16 cellular contexts compared by ENCODE assay signal in genomic region chr4:53633608-53634007, GRCh38. TPM values are rescaled to one million over a fixed set of nuclear protein-coding genes. Genes with fewer than 3 reads are reported as not detected.
DNase-seq lines count a peak whose midpoint lies in the region; ATAC-seq and TF ChIP-seq lines count a peak whose summit lies in the region.
"Had no signal": no experiment of that assay in that cellular context is flagged by ENCODE, and none has a peak within 500 bp of the region (broad histone marks: within the 10 kb centered on the region; RNA-seq: fewer than 3 reads in every experiment).

No MANE protein-coding gene starts in this region.

- peaks cover 6% of the 10 kb centered on the region for H3K9me3 Mint-ChIP-seq in glutamatergic neuron (ENCODE audit: unreplicated experiment)
- H3K9me3 Mint-ChIP-seq: activated naive CD4-positive, alpha-beta T cell treated with anti-CD3 and anti-CD28 coated beads for 36 hours; memory B cell had no signal

- no peak overlapping the region for H3K4me3 Mint-ChIP-seq in glutamatergic neuron (ENCODE audit: unreplicated experiment)
- H3K4me3 Mint-ChIP-seq: activated CD8-positive, alpha-beta memory T cell treated with anti-CD3 and anti-CD28 coated beads, Interleukin-2, amount 10 ng/mL, durations not matched to agents 7 days and 5 days; activated naive CD4-positive, alpha-beta T cell treated with anti-CD3 and anti-CD28 coated beads for 36 hours; memory B cell had no signal

- peaks cover 13% of the 10 kb centered on the region for H3K27me3 ChIP-seq in gastroesophageal sphincter
- H3K27me3 ChIP-seq: cardiac muscle cell had no signal

- DNase-seq in KG1 (lab: John Stamatoyannopoulos, UW) = peak; percentile 1
- DNase-seq in SIG-M5 treated with dmso at 0.1 percent for 504 hours (lab: John Stamatoyannopoulos, UW; ENCODE audit: unreplicated experiment) = peak; percentile 84
- peak; percentile 57 for DNase-seq in stromal cell of bone marrow (ENCODE audit: low read depth)
- no peak for DNase-seq in HT-29 (ENCODE audit: low spot score)
- no peak for DNase-seq in glutamatergic neuron
- no peak for DNase-seq in T-helper 1 cell
- DNase-seq in posterior cingulate gyrus = no peak
- DNase-seq: activated CD8-positive, alpha-beta memory T cell treated with anti-CD3 and anti-CD28 coated beads, Interleukin-2, amount 10 ng/mL, durations not matched to agents 7 days and 5 days; activated naive CD4-positive, alpha-beta T cell treated with anti-CD3 and anti-CD28 coated beads for 36 hours; NCI-H1105; stimulated activated CD4-positive, alpha-beta T cell treated with anti-CD3 and anti-CD28 coated beads, Interleukin-15, amount 100 ng/mL, for 24 hours had no signal

- H3K4me1 ChIP-seq in gastroesophageal sphincter = no peaks in the 10 kb centered on the region

- no peak overlapping the region for H3K4me3 ChIP-seq in gastroesophageal sphincter
- H3K4me3 ChIP-seq: cardiac muscle cell, thoracic aorta had no signal

- intact Hi-C loops in posterior cingulate gyrus (cut with DNase I) = no loop called here

- peak; percentile 85 for ATAC-seq in gastroesophageal sphincter
- ATAC-seq: activated CD8-positive, alpha-beta memory T cell treated with anti-CD3 and anti-CD28 coated beads, Interleukin-2, amount 10 ng/mL, durations not matched to agents 7 days and 5 days had no signal

- no peaks in the 10 kb centered on the region for H3K9me3 ChIP-seq in gastroesophageal sphincter
- H3K9me3 ChIP-seq: thoracic aorta had no signal

- no peaks in the 10 kb centered on the region for H3K36me3 ChIP-seq in gastroesophageal sphincter
- H3K36me3 ChIP-seq: cardiac muscle cell, thoracic aorta had no signal

- no peak for TF ChIP-seq POLR2A in gastroesophageal sphincter (IDR thresholded peaks at IDR 0.05)

- no peaks in the 10 kb centered on the region for H3K36me3 Mint-ChIP-seq in glutamatergic neuron (ENCODE audit: unreplicated experiment)
- H3K36me3 Mint-ChIP-seq: activated CD8-positive, alpha-beta memory T cell treated with anti-CD3 and anti-CD28 coated beads, Interleukin-2, amount 10 ng/mL, durations not matched to agents 7 days and 5 days; memory B cell had no signal

- H3K4me1 Mint-ChIP-seq in glutamatergic neuron (ENCODE audit: low read depth, unreplicated experiment) = no peaks in the 10 kb centered on the region
- H3K4me1 Mint-ChIP-seq: activated CD8-positive, alpha-beta memory T cell treated with anti-CD3 and anti-CD28 coated beads, Interleukin-2, amount 10 ng/mL, durations not matched to agents 7 days and 5 days; memory B cell had no signal

- H3K27ac Mint-ChIP-seq in glutamatergic neuron (ENCODE audit: unreplicated experiment) = no peak overlapping the region
- H3K27ac Mint-ChIP-seq: activated CD8-positive, alpha-beta memory T cell treated with anti-CD3 and anti-CD28 coated beads, Interleukin-2, amount 10 ng/mL, durations not matched to agents 7 days and 5 days; activated naive CD4-positive, alpha-beta T cell treated with anti-CD3 and anti-CD28 coated beads for 36 hours; memory B cell had no signal

- WGBS in gastroesophageal sphincter (ENCODE audit: low coverage in 1 of 2), 2 donors = 30% methylated on average over 4 of the region's 4 CpGs; no CpG with 5 or more reads in 1 of the 2 donors

- no peak for TF ChIP-seq EP300 in gastroesophageal sphincter (IDR thresholded peaks at IDR 0.05)

- TF ChIP-seq CTCF in gastroesophageal sphincter (IDR thresholded peaks at IDR 0.05) (no peak), glutamatergic neuron (IDR thresholded peaks at IDR 0.05; ENCODE audit: partially characterized antibody, unreplicated experiment) (no peak)

- no peak overlapping the region for H3K27ac ChIP-seq in gastroesophageal sphincter
- H3K27ac ChIP-seq: cardiac muscle cell, epithelial cell of prostate, thoracic aorta had no signal

- H3K27me3 Mint-ChIP-seq in glutamatergic neuron (ENCODE audit: unreplicated experiment) = no peaks in the 10 kb centered on the region

RNA-seq across cellular contexts. Expression of gene LNX1, which starts 42.3 kb away (rescaled TPM):
- total RNA-seq in gastroesophageal sphincter (10 to 100 TPM in 2 of 4 donors, 1 to 10 TPM in 2; 2.6 to 13.6 (median 7.2) TPM), glutamatergic neuron (ENCODE audit: unreplicated experiment) (0.10 TPM)
- 9.4 and 10.1 TPM in 2 replicates for total RNA-seq in HT-29 (2014; rRNA removed; shearing (Covaris generic))
- total RNA-seq: activated CD8-positive, alpha-beta memory T cell treated with anti-CD3 and anti-CD28 coated beads, Interleukin-2, amount 10 ng/mL, durations not matched to agents 7 days and 5 days had no signal

Comparison
In these comparisons a context has a peak if more than half of its experiments do, and no peak if none do; other contexts are left out.
1. DNase-seq: peak in KG1 (single experiment), SIG-M5 treated with dmso at 0.1 percent for 504 hours (single experiment) and stromal cell of bone marrow (single experiment); none in HT-29 (single experiment), glutamatergic neuron (single experiment), T-helper 1 cell (0 of 5) and posterior cingulate gyrus (0 of 10).